In the genomic region with DNA sequence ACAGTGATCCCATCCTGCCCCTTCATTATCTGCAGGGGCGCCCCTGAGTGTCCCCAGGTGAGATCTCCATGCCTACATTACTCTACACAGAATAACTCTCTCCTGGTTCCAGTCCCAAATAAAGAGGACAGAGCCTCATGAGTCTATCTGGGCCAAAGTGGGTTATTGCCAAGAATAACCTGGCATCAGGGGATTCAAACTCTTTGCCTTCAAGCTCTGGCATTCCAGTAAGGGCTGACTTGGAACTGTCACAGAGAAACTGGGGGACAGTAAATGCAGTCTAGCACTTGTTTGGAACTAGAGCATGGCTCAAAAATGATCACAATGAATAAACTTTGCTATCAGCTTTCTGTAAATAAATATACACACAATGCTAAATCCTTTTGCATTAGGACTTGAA, we compare ENCODE assay signal across 26 cellular contexts. TPM values are rescaled to one million over a fixed set of nuclear protein-coding genes. Genes with fewer than 3 reads are reported as not detected.
"Had no signal": no experiment of that assay in that cellular context is flagged by ENCODE, and none has a peak within 500 bp of the region (broad histone marks: within the 10 kb centered on the region; RNA-seq: fewer than 3 reads in every experiment).

No MANE protein-coding gene starts in this region.

- H3K4me3 ChIP-seq: breast epithelium had no signal

- H3K4me1 ChIP-seq: breast epithelium had no signal

- H3K36me3 ChIP-seq: breast epithelium had no signal

- H3K4me2 ChIP-seq: KMS-11 had no signal

- ATAC-seq: activated naive CD4-positive, alpha-beta T cell treated with anti-CD3 and anti-CD28 coated beads, Interleukin-2, amount 50 U/mL, for 72 hours; activated naive CD8-positive, alpha-beta T cell treated with anti-CD3 and anti-CD28 coated beads, Interleukin-2, amount 50 U/mL, for 24 hours; activated T-cell treated with anti-CD3 and anti-CD28 coated beads, Interleukin-2, amount 50 U/mL, for 4 hours; T-helper 17 cell had no signal

- DNase-seq: activated CD4-positive, alpha-beta memory T cell treated with anti-CD3 and anti-CD28 coated beads for 36 hours; activated CD4-positive, alpha-beta T cell treated with anti-CD3 and anti-CD28 coated beads, Interleukin-2, amount 10 ng/mL, durations not matched to agents 7 days and 5 days; activated CD4-positive, CD25-positive, alpha-beta regulatory T cell; activated CD8-positive, alpha-beta memory T cell treated with anti-CD3 and anti-CD28 coated beads for 24 hours; activated effector memory CD4-positive, alpha-beta T cell treated with anti-CD3 and anti-CD28 coated beads, Interleukin-2, amount 50 U/mL, for 16 hours; activated naive CD4-positive, alpha-beta T cell treated with Interleukin-2 at 50 U/mL for 16 hours; activated naive CD8-positive, alpha-beta T cell treated with anti-CD3 and anti-CD28 coated beads, Interleukin-2, amount 50 U/mL, for 24 hours; activated T-cell treated with anti-CD3 and anti-CD28 coated beads, Interleukin-2, amount 50 U/mL, for 4 hours; central memory CD4-positive, alpha-beta T cell; NCI-H1092; NCI-H1417; NCI-H2029; NCI-H2107; NCI-H2171 treated with DMSO at 0.1 percent for 48 hours; NCI-H345; NCI-H510A; NCI-H526 treated with DMSO at 0.1 percent for 48 hours; T-helper 17 cell; T1000 had no signal

- H3K9me3 ChIP-seq: breast epithelium had no signal

- H3K9ac ChIP-seq: KMS-11 had no signal

- H3K27ac ChIP-seq: breast epithelium, KMS-11, VCaP had no signal

RNA-seq across cellular contexts. Expression of a gene that starts 30.3 kb away (rescaled TPM):
- total RNA-seq: activated CD4-positive, alpha-beta memory T cell treated with anti-CD3 and anti-CD28 coated beads for 36 hours; activated CD4-positive, alpha-beta T cell treated with anti-CD3 and anti-CD28 coated beads, Interleukin-2, amount 10 ng/mL, durations not matched to agents 7 days and 5 days; activated naive CD4-positive, alpha-beta T cell treated with anti-CD3 and anti-CD28 coated beads, Interleukin-2, amount 50 U/mL, for 72 hours; activated T-cell treated with anti-CD3 and anti-CD28 coated beads, Interleukin-2, amount 50 U/mL, for 4 hours; breast epithelium; MCF 10A; OCI-LY7; RPMI7951; T-helper 17 cell had no signal
